In genomic region chr5:168765220-168766037, GRCh38 we compare ENCODE assay signal across 14 cellular contexts.
DNase-seq lines count a peak whose midpoint lies in the region; ATAC-seq and TF ChIP-seq lines count a peak whose summit lies in the region.
"Had no signal": no experiment of that assay in that cellular context is flagged by ENCODE, and none has a peak within 500 bp of the region (broad histone marks: within the 10 kb centered on the region; RNA-seq: fewer than 3 reads in every experiment).

No MANE protein-coding gene starts in this region.

- WGBS in aorta, 2 donors: 13 to 18% methylated on average over 18 of the region's 18 CpGs

- DNase-seq in Right ventricle myocardium inferior (ENCODE audit: missing footprints): no peak
- no peak for DNase-seq in cardiac septum (ENCODE audit: low spot score)
- DNase-seq in ascending aorta (ENCODE audit: low spot score in 2 of 2): peak in 1 of 2 donors; percentile 75
- peak; percentile 5 for DNase-seq in kidney epithelial cell (ENCODE audit: low read depth)
- peak; percentile 73 to 87 for DNase-seq in aorta
- DNase-seq in natural killer cell treated with Interleukin-12 subunit alpha and Interleukin-12 subunit beta and Interleukin-15 and Interleukin-18, amount 100 ng/mL, for 72 hours (ENCODE audit: low spot score): no peak
- no peak for DNase-seq in midbrain (lab: John Stamatoyannopoulos, UW)
- DNase-seq: activated naive CD4-positive, alpha-beta T cell treated with anti-CD3 and anti-CD28 coated beads, Interleukin-2, amount 10 ng/mL, durations not matched to agents 7 days and 5 days; stimulated activated CD4-positive, alpha-beta T cell treated with anti-CD3 and anti-CD28 coated beads, Interleukin-12 subunit alpha, Interleukin-12 subunit beta, amount 100 ng/mL, for 4 hours; trophoblast cell had no signal

- H3K36me3 ChIP-seq in ascending aorta (peaks cover 0 to 6% of the 10 kb centered on the region in 2 donors), kidney epithelial cell (ENCODE audit: control insufficient read depth, insufficient read depth, low read length) (no peaks in the 10 kb centered on the region), aorta (ENCODE audit: control insufficient read depth in 1 of 2, insufficient read depth in 2 of 2, low read length in 1 of 2) (peaks cover 0 to 4% of the 10 kb centered on the region in 2 donors)

- no peak overlapping the region for H3K4me3 Mint-ChIP-seq in natural killer cell treated with Interleukin-12 subunit alpha and Interleukin-12 subunit beta and Interleukin-15 and Interleukin-18, amount 100 ng/mL, for 72 hours
- H3K4me3 Mint-ChIP-seq: activated naive CD4-positive, alpha-beta T cell treated with anti-CD3 and anti-CD28 coated beads, Interleukin-2, amount 10 ng/mL, durations not matched to agents 7 days and 5 days; neural crest cell had no signal

- H3K27me3 Mint-ChIP-seq in natural killer cell treated with Interleukin-12 subunit alpha and Interleukin-12 subunit beta and Interleukin-15 and Interleukin-18, amount 100 ng/mL, for 72 hours: peaks cover 0 to 4% of the 10 kb centered on the region in 2 donors

- H3K9me3 ChIP-seq in ascending aorta: no peaks in the 10 kb centered on the region
- no peaks in the 10 kb centered on the region for H3K9me3 ChIP-seq in aorta (ENCODE audit: control insufficient read depth, low read length)

- peak overlapping the region in 1 of 2 donors; percentile 34 for H3K4me3 ChIP-seq in ascending aorta
- no peak overlapping the region for H3K4me3 ChIP-seq in kidney epithelial cell (ENCODE audit: low read depth, low read length)
- no peak overlapping the region for H3K4me3 ChIP-seq in aorta (ENCODE audit: low read length in 2 of 2)
- H3K4me3 ChIP-seq: A549 had no signal

- intact Hi-C loops in Right ventricle myocardium inferior (cut with DNase I) (no loop called here), cardiac septum (cut with DNase I) (no loop called here), ascending aorta (cut with DNase I) (loop anchor here (2.0 kb wide), 1 partner anchor 53 kb away; no protein-coding TSS in a partner anchor), aorta (cut with DNase I) (loop anchor here in 1 of 2 donors (2.0 kb wide), 1 partner anchor 33 kb away; no protein-coding TSS in a partner anchor)

- H3K4me1 Mint-ChIP-seq in natural killer cell treated with Interleukin-12 subunit alpha and Interleukin-12 subunit beta and Interleukin-15 and Interleukin-18, amount 100 ng/mL, for 72 hours (ENCODE audit: low read depth in 2 of 2): no peaks in the 10 kb centered on the region
- H3K4me1 Mint-ChIP-seq: activated naive CD4-positive, alpha-beta T cell treated with anti-CD3 and anti-CD28 coated beads, Interleukin-2, amount 10 ng/mL, durations not matched to agents 7 days and 5 days had no signal

- H3K27ac ChIP-seq in ascending aorta (peak overlapping the region; percentile 61 to 76), aorta (ENCODE audit: low read depth in 1 of 2, low read length in 2 of 2) (no peak overlapping the region)
- H3K27ac ChIP-seq: A549, KMS-11 had no signal

- H3K36me3 Mint-ChIP-seq in natural killer cell treated with Interleukin-12 subunit alpha and Interleukin-12 subunit beta and Interleukin-15 and Interleukin-18, amount 100 ng/mL, for 72 hours: no peaks in the 10 kb centered on the region
- H3K36me3 Mint-ChIP-seq: activated naive CD4-positive, alpha-beta T cell treated with anti-CD3 and anti-CD28 coated beads, Interleukin-2, amount 10 ng/mL, durations not matched to agents 7 days and 5 days had no signal

- no peak overlapping the region for H3K27ac Mint-ChIP-seq in natural killer cell treated with Interleukin-12 subunit alpha and Interleukin-12 subunit beta and Interleukin-15 and Interleukin-18, amount 100 ng/mL, for 72 hours
- H3K27ac Mint-ChIP-seq: activated naive CD4-positive, alpha-beta T cell treated with anti-CD3 and anti-CD28 coated beads, Interleukin-2, amount 10 ng/mL, durations not matched to agents 7 days and 5 days had no signal

- H3K27me3 ChIP-seq in ascending aorta: no peaks in the 10 kb centered on the region
- H3K27me3 ChIP-seq in kidney epithelial cell (ENCODE audit: control insufficient read depth, insufficient read depth, low read length): no peaks in the 10 kb centered on the region
- H3K27me3 ChIP-seq in aorta (ENCODE audit: control insufficient read depth in 1 of 2, insufficient read depth in 2 of 2, low read length in 1 of 2): no peaks in the 10 kb centered on the region

- TF ChIP-seq CTCF in ascending aorta (IDR thresholded peaks at IDR 0.05): no peak
- no peak for TF ChIP-seq CTCF in kidney epithelial cell (IDR thresholded peaks at IDR 0.05; ENCODE audit: insufficient read depth, low read length, poor library complexity, severe bottlenecking)

- ATAC-seq in Right ventricle myocardium inferior (peak; percentile 52), aorta (ENCODE audit: low FRiP score) (peak; percentile 60), GM19035 (IDR thresholded peaks at IDR 0.05; ENCODE audit: unreplicated experiment) (no peak)
- ATAC-seq in natural killer cell treated with Interleukin-12 subunit alpha and Interleukin-12 subunit beta and Interleukin-15 and Interleukin-18, amount 100 ng/mL, for 72 hours: no peak
- ATAC-seq: A549 had no signal

- H3K4me1 ChIP-seq in ascending aorta (peaks cover 0 to 8% of the 10 kb centered on the region in 2 donors), aorta (ENCODE audit: control insufficient read depth in 1 of 2, insufficient read depth in 2 of 2, low read length in 2 of 2) (no peaks in the 10 kb centered on the region)
- H3K4me1 ChIP-seq: A549 had no signal

- H3K9me3 Mint-ChIP-seq in natural killer cell treated with Interleukin-12 subunit alpha and Interleukin-12 subunit beta and Interleukin-15 and Interleukin-18, amount 100 ng/mL, for 72 hours: no peaks in the 10 kb centered on the region
- H3K9me3 Mint-ChIP-seq: activated naive CD4-positive, alpha-beta T cell treated with anti-CD3 and anti-CD28 coated beads, Interleukin-2, amount 10 ng/mL, durations not matched to agents 7 days and 5 days had no signal

Comparison
In these comparisons a context has a peak if more than half of its experiments do, and no peak if none do; other contexts are left out.
1. ATAC-seq: peak in Right ventricle myocardium inferior (single experiment) and aorta (single experiment); none in GM19035 (single experiment) and natural killer cell treated with Interleukin-12 subunit alpha and Interleukin-12 subunit beta and Interleukin-15 and Interleukin-18, amount 100 ng/mL, for 72 hours (0 of 2).
2. DNase-seq: peak in kidney epithelial cell (single experiment) and aorta (2 of 2); none in Right ventricle myocardium inferior (single experiment), cardiac septum (single experiment), natural killer cell treated with Interleukin-12 subunit alpha and Interleukin-12 subunit beta and Interleukin-15 and Interleukin-18, amount 100 ng/mL, for 72 hours (single experiment) and midbrain (single experiment).
3. H3K27ac ChIP-seq: peak in ascending aorta (2 of 2); none in aorta (0 of 2).